In genomic region chr6:93749191-93749590, GRCh38 we compare ENCODE assay signal across 24 cellular contexts.
"Had no signal": no experiment of that assay in that cellular context is flagged by ENCODE, and none has a peak within 500 bp of the region (broad histone marks: within the 10 kb centered on the region; RNA-seq: fewer than 3 reads in every experiment).

No MANE protein-coding gene starts in this region.

- ATAC-seq: heart right ventricle; left ventricle myocardium superior; lower lobe of right lung; natural killer cell; psoas muscle; right cardiac atrium; stimulated activated naive B cell treated with anti-CD40 and anti-IgM and Interleukin-4, amounts not matched to agents 10 μg/mL and 1 μg/mL and 100 μg/mL, for 72 hours had no signal

- DNase-seq: cerebellar nuclear complex; effector CD8-positive, alpha-beta T cell; endodermal cell; esophagus squamous epithelium; foreskin melanocyte; glutamatergic neuron; heart right ventricle; hippocampal formation; left ventricle myocardium superior; lower lobe of right lung; natural killer cell; occipital lobe; ovary; posterior cingulate gyrus; psoas muscle; right cardiac atrium; sigmoid colon; stimulated activated CD4-positive, alpha-beta T cell treated with anti-CD3 and anti-CD28 coated beads, Interleukin-15, amount 100 ng/mL, for 24 hours; stimulated activated CD4-positive, alpha-beta T cell treated with anti-CD3 and anti-CD28 coated beads, Interleukin-2, amount 100 ng/mL, for 48 hours; stimulated activated naive B cell treated with anti-CD40 and anti-IgM and Interleukin-4, amounts not matched to agents 10 μg/mL and 1 μg/mL and 100 μg/mL, for 72 hours; upper lobe of left lung had no signal

- H3K27ac ChIP-seq: esophagus squamous epithelium, heart right ventricle, lower lobe of right lung, ovary, psoas muscle, skin epidermis, thoracic aorta, tibial nerve, upper lobe of left lung had no signal

- H3K36me3 ChIP-seq: esophagus squamous epithelium, heart right ventricle, lower lobe of right lung, ovary, sigmoid colon, thoracic aorta, tibial nerve, upper lobe of left lung had no signal

- H3K9me3 ChIP-seq: esophagus squamous epithelium, lower lobe of right lung, ovary, psoas muscle, sigmoid colon, thoracic aorta, upper lobe of left lung had no signal

- H3K4me1 ChIP-seq: esophagus squamous epithelium, heart right ventricle, lower lobe of right lung, psoas muscle, tibial nerve, upper lobe of left lung had no signal

- H3K27me3 ChIP-seq: esophagus squamous epithelium, heart right ventricle, ovary, sigmoid colon, tibial nerve, upper lobe of left lung had no signal

- H3K4me3 ChIP-seq: esophagus squamous epithelium, heart right ventricle, lower lobe of right lung, ovary, psoas muscle, sigmoid colon, skin epidermis, thoracic aorta, tibial nerve, upper lobe of left lung had no signal
